In genomic region chr5:35335752-35336151, GRCh38 we compare ENCODE assay signal across 16 cellular contexts.
"Had no signal": no experiment of that assay in that cellular context is flagged by ENCODE, and none has a peak within 500 bp of the region (broad histone marks: within the 10 kb centered on the region; RNA-seq: fewer than 3 reads in every experiment).

No MANE protein-coding gene starts in this region.

- H3K4me3 Mint-ChIP-seq: endodermal cell; naive thymus-derived CD8-positive, alpha-beta T cell; stimulated activated naive B cell treated with anti-CD40 and anti-IgM and Interleukin-4, amounts not matched to agents 10 μg/mL and 1 μg/mL and 100 μg/mL, for 72 hours; stimulated activated naive CD8-positive, alpha-beta T cell treated with anti-CD3 and anti-CD28 coated beads, Interleukin-15, amount 100 ng/mL, for 72 hours had no signal

- H3K36me3 Mint-ChIP-seq: naive thymus-derived CD8-positive, alpha-beta T cell; stimulated activated naive B cell treated with anti-CD40 and anti-IgM and Interleukin-4, amounts not matched to agents 10 μg/mL and 1 μg/mL and 100 μg/mL, for 72 hours had no signal

- H3K9me3 Mint-ChIP-seq: stimulated activated naive CD8-positive, alpha-beta T cell treated with anti-CD3 and anti-CD28 coated beads, Interleukin-15, amount 100 ng/mL, for 72 hours had no signal

- DNase-seq: effector CD4-positive, alpha-beta T cell; endodermal cell; erythroblast; foreskin keratinocyte; kidney glomerular epithelial cell; naive thymus-derived CD8-positive, alpha-beta T cell; psoas muscle; retina; right lobe of liver; stimulated activated CD4-positive, alpha-beta T cell treated with anti-CD3 and anti-CD28 coated beads, Interleukin-2, amount 100 ng/mL, for 24 hours; stimulated activated CD4-positive, alpha-beta T cell treated with anti-CD3 and anti-CD28 coated beads, Interleukin-4, amount 100 ng/mL, for 4 hours; stimulated activated naive B cell treated with anti-CD40 and anti-IgM and Interleukin-4, amounts not matched to agents 10 μg/mL and 1 μg/mL and 100 μg/mL, for 72 hours; stimulated activated naive CD8-positive, alpha-beta T cell treated with anti-CD3 and anti-CD28 coated beads, Interleukin-15, amount 100 ng/mL, for 72 hours; testis had no signal

- H3K4me1 ChIP-seq: foreskin keratinocyte, psoas muscle, right lobe of liver, testis, tibial nerve had no signal

- H3K27ac ChIP-seq: coronary artery, foreskin keratinocyte, psoas muscle, right lobe of liver, testis, tibial nerve had no signal

- ATAC-seq: foreskin keratinocyte; naive thymus-derived CD8-positive, alpha-beta T cell; psoas muscle; right lobe of liver; stimulated activated naive B cell treated with anti-CD40 and anti-IgM and Interleukin-4, amounts not matched to agents 10 μg/mL and 1 μg/mL and 100 μg/mL, for 72 hours; stimulated activated naive CD8-positive, alpha-beta T cell treated with anti-CD3 and anti-CD28 coated beads, Interleukin-15, amount 100 ng/mL, for 72 hours had no signal

- H3K27me3 ChIP-seq: foreskin keratinocyte, right lobe of liver, testis, tibial nerve had no signal

- H3K4me1 Mint-ChIP-seq: naive thymus-derived CD8-positive, alpha-beta T cell; stimulated activated naive B cell treated with anti-CD40 and anti-IgM and Interleukin-4, amounts not matched to agents 10 μg/mL and 1 μg/mL and 100 μg/mL, for 72 hours; stimulated activated naive CD8-positive, alpha-beta T cell treated with anti-CD3 and anti-CD28 coated beads, Interleukin-15, amount 100 ng/mL, for 72 hours had no signal

- H3K9me3 ChIP-seq: psoas muscle, right lobe of liver, testis had no signal

- H3K27ac Mint-ChIP-seq: naive thymus-derived CD8-positive, alpha-beta T cell; stimulated activated naive B cell treated with anti-CD40 and anti-IgM and Interleukin-4, amounts not matched to agents 10 μg/mL and 1 μg/mL and 100 μg/mL, for 72 hours; stimulated activated naive CD8-positive, alpha-beta T cell treated with anti-CD3 and anti-CD28 coated beads, Interleukin-15, amount 100 ng/mL, for 72 hours had no signal

- H3K4me3 ChIP-seq: coronary artery, psoas muscle, right lobe of liver, testis, tibial nerve had no signal

- H3K27me3 Mint-ChIP-seq: stimulated activated naive CD8-positive, alpha-beta T cell treated with anti-CD3 and anti-CD28 coated beads, Interleukin-15, amount 100 ng/mL, for 72 hours had no signal

- H3K36me3 ChIP-seq: right lobe of liver, tibial nerve had no signal
